Comparison of ENCODE assay signal across 22 cellular contexts in the genomic region with DNA sequence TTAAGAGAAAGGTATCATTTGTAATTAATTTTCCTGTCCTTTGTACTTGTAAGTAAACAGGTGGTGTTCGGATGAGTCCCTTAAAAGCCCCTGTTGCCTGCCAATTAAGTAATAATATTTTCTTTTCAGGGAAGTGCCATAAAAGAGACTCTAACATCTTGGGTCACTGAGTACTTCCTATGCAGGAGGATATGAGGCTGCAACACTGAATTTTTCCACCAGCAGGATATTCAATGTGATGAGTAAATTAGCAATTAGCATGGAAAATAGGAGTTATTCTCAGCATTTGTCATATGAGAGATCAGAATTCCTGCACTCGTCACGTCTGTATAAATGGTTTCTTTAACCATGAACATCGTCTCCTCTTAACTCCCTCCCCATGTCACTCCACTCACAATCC.
"Had no signal": no experiment of that assay in that cellular context is flagged by ENCODE, and none has a peak within 500 bp of the region (broad histone marks: within the 10 kb centered on the region; RNA-seq: fewer than 3 reads in every experiment).

No MANE protein-coding gene starts in this region.

- H3K9me3 ChIP-seq: adrenal gland, MG63 had no signal

- H3K4me1 Mint-ChIP-seq: activated naive CD8-positive, alpha-beta T cell treated with anti-CD3 and anti-CD28 coated beads, Interleukin-2, amount 10 ng/mL, durations not matched to agents 7 days and 5 days had no signal

- H3K9me3 Mint-ChIP-seq: activated naive CD8-positive, alpha-beta T cell treated with anti-CD3 and anti-CD28 coated beads, Interleukin-2, amount 10 ng/mL, durations not matched to agents 7 days and 5 days; T-helper 1 cell treated with Interleukin-12 subunit alpha and Interleukin-12 subunit beta and Interleukin-4 antibody, amounts not matched to agents 30 μg/mL and 1 μg/mL, for 36 hours; WTC11 had no signal

- H3K27me3 ChIP-seq: adrenal gland, MG63 had no signal

- H3K27ac ChIP-seq: adrenal gland had no signal

- H3K4me3 Mint-ChIP-seq: activated CD8-positive, alpha-beta T cell treated with anti-CD3 and anti-CD28 coated beads, Interleukin-2, amount 10 ng/mL, durations not matched to agents 7 days and 5 days; activated naive CD8-positive, alpha-beta T cell treated with anti-CD3 and anti-CD28 coated beads, Interleukin-2, amount 10 ng/mL, durations not matched to agents 7 days and 5 days; T-helper 1 cell treated with Interleukin-12 subunit alpha and Interleukin-12 subunit beta and Interleukin-4 antibody, amounts not matched to agents 30 μg/mL and 1 μg/mL, for 36 hours; WTC11 had no signal

- H3K27ac Mint-ChIP-seq: activated CD8-positive, alpha-beta T cell treated with anti-CD3 and anti-CD28 coated beads, Interleukin-2, amount 10 ng/mL, durations not matched to agents 7 days and 5 days; activated naive CD8-positive, alpha-beta T cell treated with anti-CD3 and anti-CD28 coated beads, Interleukin-2, amount 10 ng/mL, durations not matched to agents 7 days and 5 days; T-helper 1 cell treated with Interleukin-12 subunit alpha and Interleukin-12 subunit beta and Interleukin-4 antibody, amounts not matched to agents 30 μg/mL and 1 μg/mL, for 36 hours; WTC11 had no signal

- H3K36me3 Mint-ChIP-seq: activated naive CD8-positive, alpha-beta T cell treated with anti-CD3 and anti-CD28 coated beads, Interleukin-2, amount 10 ng/mL, durations not matched to agents 7 days and 5 days; WTC11 had no signal

- H3K4me3 ChIP-seq: adrenal gland, MG63 had no signal

- ATAC-seq: activated CD8-positive, alpha-beta T cell treated with anti-CD3 and anti-CD28 coated beads, Interleukin-2, amount 10 ng/mL, durations not matched to agents 7 days and 5 days; PC-3; WTC11 had no signal

- DNase-seq: activated CD4-positive, alpha-beta T cell treated with anti-CD3 and anti-CD28 coated beads for 48 hours; activated CD4-positive, alpha-beta T cell treated with anti-CD3 and anti-CD28 coated beads, Interleukin-2, amount 50 U/mL, for 4 hours; activated CD4-positive, CD25-positive, alpha-beta regulatory T cell treated with anti-CD3 and anti-CD28 coated beads, Interleukin-2, amount 50 U/mL, for 72 hours; activated CD8-positive, alpha-beta memory T cell treated with anti-CD3 and anti-CD28 coated beads, Interleukin-2, amount 50 U/mL, for 48 hours; activated CD8-positive, alpha-beta T cell treated with anti-CD3 and anti-CD28 coated beads, Interleukin-2, amount 10 ng/mL, durations not matched to agents 7 days and 5 days; activated naive CD4-positive, alpha-beta T cell treated with anti-CD3 and anti-CD28 coated beads, Interleukin-2, amount 50 U/mL, for 16 hours; activated naive CD8-positive, alpha-beta T cell treated with anti-CD3 and anti-CD28 coated beads, Interleukin-2, amount 10 ng/mL, durations not matched to agents 7 days and 5 days; activated T-cell treated with anti-CD3 and anti-CD28 coated beads, Interleukin-2, amount 50 U/mL, for 1 hour; adrenal gland; anterior cingulate cortex; MG63; MV-4-11; NCI-H1092 treated with DMSO at 0.1 percent for 48 hours; NCI-H1436; NCI-H1694 treated with DMSO at 0.1 percent for 48 hours; NCI-H2029 treated with DMSO at 0.1 percent for 48 hours; NCI-H510A treated with DMSO at 0.1 percent for 48 hours; NCI-H69; PC-3; SHP77 treated with DMSO at 0.1 percent for 48 hours had no signal

- H3K36me3 ChIP-seq: adrenal gland had no signal
